In genomic region chr19:19668230-19669012, GRCh38 we compare ENCODE assay signal across 8 cellular contexts. TPM values are rescaled to one million over a fixed set of nuclear protein-coding genes. Genes with fewer than 3 reads are reported as not detected.
A peak's percentile ranks its signal among the peaks of the same experiment; 100 is the strongest.
DNase-seq lines count a peak whose midpoint lies in the region; ATAC-seq and TF ChIP-seq lines count a peak whose summit lies in the region.

Gene ZNF101, plus strand, starts transcription at chr19:19668839. Its CDS starts 125 bp downstream, at chr19:19668964.

- H3K27ac Mint-ChIP-seq in WTC11 (peak within 1 kb of the TSS; percentile 99), immature natural killer cell (peak within 1 kb of the TSS; percentile 90 to 98 (median 96))

- H3K4me1 Mint-ChIP-seq in WTC11 (peaks cover 21% of the 10 kb centered on the region), immature natural killer cell (peaks cover 44 to 50% of the 10 kb centered on the region in 2 donors)

- H3K4me3 ChIP-seq in cardiac fibroblast (replicated peaks in 1 of 2; ENCODE audit: low read depth in 2 of 2, low read length in 2 of 2): peak within 1 kb of the TSS; percentile 70 to 88

- H3K27me3 Mint-ChIP-seq in WTC11 (ENCODE audit: low read depth): no peaks in the 10 kb centered on the region; the same call in 1 of the 2 replicates
- H3K27me3 Mint-ChIP-seq in immature natural killer cell (ENCODE audit: low read depth in 3 of 3): peaks cover 16 to 30% (median 17%) of the 10 kb centered on the region in 3 donors

- peak within 1 kb of the TSS; percentile 89 for H3K4me3 Mint-ChIP-seq in WTC11
- H3K4me3 Mint-ChIP-seq in immature natural killer cell: peak within 1 kb of the TSS; percentile 87 to 95 (median 91)

- TF ChIP-seq CTCF in AG09319 (IDR thresholded peaks at IDR 0.05; ENCODE audit: low read depth, low read length) (no peak), WTC11 (IDR thresholded peaks at IDR 0.05) (no peak), cardiac fibroblast (IDR thresholded peaks at IDR 0.05; ENCODE audit: low read depth, low read length) (no peak)

- peak; percentile 61 for ATAC-seq in GM19025 (IDR thresholded peaks at IDR 0.05; ENCODE audit: low read depth, unreplicated experiment)
- ATAC-seq in HG03280 (IDR thresholded peaks at IDR 0.05; ENCODE audit: unreplicated experiment): peak; percentile 68
- ATAC-seq in WTC11: peak; percentile 78

- CTCF ChIA-PET in WTC11 (lab: Charles Lee): interaction anchor here (0.6 to 4.0 kb wide), 6 partner anchors 24 to 156 kb away, joined by 3 to 25 read pairs (median 5); partner anchors contain the start of gene GMIP

- no peaks in the 10 kb centered on the region for H3K9me3 Mint-ChIP-seq in WTC11
- peaks cover 0 to 4% (median 2%) of the 10 kb centered on the region in 6 donors for H3K9me3 Mint-ChIP-seq in immature natural killer cell

- POLR2A ChIA-PET in WTC11 (lab: Charles Lee): interaction anchor here (0.5 to 2.8 kb wide), 7 partner anchors 25 to 987 kb away, joined by 3 to 17 read pairs (median 9); partner anchors contain the start of genes GMIP, ZNF14, ZNF253 and ZNF506

- peak; percentile 69 for DNase-seq in AG09319 (ENCODE audit: extremely low read depth, low read depth)
- peak; percentile 91 for DNase-seq in NCI-H345 (lab: John Stamatoyannopoulos, UW)
- DNase-seq in WTC11 (ENCODE audit: low spot score): peak; percentile 98
- DNase-seq in cardiac fibroblast (ENCODE audit: low read depth in 2 of 2): peak; percentile 90 to 91
- DNase-seq in immature natural killer cell: peak; percentile 92 to 94 (median 93)
- peak; percentile 62 for DNase-seq in smooth muscle cell of the brain vasculature (ENCODE audit: low read depth, low spot score)

- H3K36me3 Mint-ChIP-seq in WTC11 (peaks cover 9% of the 10 kb centered on the region), immature natural killer cell (peaks cover 0 to 12% (median 0%) of the 10 kb centered on the region in 3 donors)

TF ChIP-seq in WTC11, 78 proteins besides CTCF, POLR2A, EP300 and RAD21 (continues in another document):
- 0 out of 2 replicates have a peak, but pooled peaks have one; percentile 65 for TF ChIP-seq CREM (CRISPR knock-in tag; IDR thresholded peaks at IDR 0.05)
- no peak for TF ChIP-seq ELF4 (CRISPR knock-in tag; IDR thresholded peaks at IDR 0.05; ENCODE audit: low read depth)
- TF ChIP-seq NFYB (CRISPR knock-in tag; conservative IDR thresholded peaks at IDR 0.05; ENCODE audit: low read depth): peak; percentile 93
- no peak for TF ChIP-seq PRRX2 (CRISPR knock-in tag; IDR thresholded peaks at IDR 0.05)
- TF ChIP-seq ERG (CRISPR knock-in tag; IDR thresholded peaks at IDR 0.05): no peak
- no peak for TF ChIP-seq GRHL2 (CRISPR knock-in tag; IDR thresholded peaks at IDR 0.05; ENCODE audit: insufficient replicate concordance, severe bottlenecking)
- TF ChIP-seq SMAD4 (CRISPR knock-in tag; IDR thresholded peaks at IDR 0.05): no peak
- no peak for TF ChIP-seq IRF2 (CRISPR knock-in tag; IDR thresholded peaks at IDR 0.05; ENCODE audit: borderline replicate concordance, low read depth)
- TF ChIP-seq NR2C2 (CRISPR knock-in tag; IDR thresholded peaks at IDR 0.05): no peak
- no peak for TF ChIP-seq ZBTB43 (CRISPR knock-in tag; IDR thresholded peaks at IDR 0.05)
- TF ChIP-seq ZNF671 (CRISPR knock-in tag; IDR thresholded peaks at IDR 0.05): no peak
- TF ChIP-seq ZNF532 (CRISPR knock-in tag; IDR thresholded peaks at IDR 0.05; ENCODE audit: borderline replicate concordance): no peak
- TF ChIP-seq MLX (CRISPR knock-in tag; IDR thresholded peaks at IDR 0.05): no peak
- TF ChIP-seq AFF4 (CRISPR knock-in tag; IDR thresholded peaks at IDR 0.05; ENCODE audit: borderline replicate concordance): no peak

RNA-seq across cellular contexts. Expression of gene ZNF101, which starts in this region (rescaled TPM):
- total RNA-seq in WTC11 (2021): 51.3 to 54.0 TPM (median 51.4 TPM) in 3 replicates
- 10 to 100 TPM; 33.9 to 51.4 (median 36.8) TPM for polyA plus RNA-seq in immature natural killer cell

Comparison
In these comparisons a context has a peak if more than half of its experiments do, and no peak if none do; other contexts are left out.
1. Peak in every context shown above with its lines: DNase-seq, ATAC-seq and H3K4me3 ChIP-seq.